12 cellular contexts compared by ENCODE assay signal in the genomic region with DNA sequence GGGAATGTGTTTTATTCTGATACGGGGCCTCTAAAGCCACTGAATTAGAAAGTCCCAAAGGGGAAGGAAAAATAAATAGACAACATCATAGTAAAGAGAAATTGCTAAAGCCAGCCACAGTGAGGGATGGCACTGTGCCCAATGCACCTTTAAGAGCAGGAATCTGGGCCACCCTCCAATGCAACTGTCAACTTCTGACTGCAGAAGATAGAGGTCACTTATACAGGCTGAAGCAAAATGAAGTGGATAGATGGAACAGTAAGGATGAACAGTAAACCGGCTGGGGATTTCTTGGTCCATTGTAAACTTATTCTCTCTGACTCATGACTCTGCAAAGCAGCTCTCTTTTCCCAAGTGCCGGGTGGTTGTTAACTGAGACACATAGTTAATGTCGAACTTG. TPM values are rescaled to one million over a fixed set of nuclear protein-coding genes. Genes with fewer than 3 reads are reported as not detected.
A peak's percentile ranks its signal among the peaks of the same experiment; 100 is the strongest.
DNase-seq lines count a peak whose midpoint lies in the region; FAIRE-seq and TF ChIP-seq lines count a peak whose summit lies in the region.
"Had no signal": no experiment of that assay in that cellular context is flagged by ENCODE, and none has a peak within 500 bp of the region (broad histone marks: within the 10 kb centered on the region; RNA-seq: fewer than 3 reads in every experiment).

No MANE protein-coding gene starts in this region.

- H3K9me3 ChIP-seq in uterus (no peaks in the 10 kb centered on the region), esophagus muscularis mucosa (no peaks in the 10 kb centered on the region)

- FAIRE-seq in GM12892 (lab: Jason Lieb, UNC): peak; percentile 82

- TF ChIP-seq POLR2A in GM12892 (IDR thresholded peaks at IDR 0.05; ENCODE audit: low read depth, low read length) (no peak), uterus (IDR thresholded peaks at IDR 0.05) (no peak), esophagus muscularis mucosa (IDR thresholded peaks at IDR 0.05; ENCODE audit: low read depth) (no peak)

- no peak for TF ChIP-seq EP300 in esophagus muscularis mucosa (IDR thresholded peaks at IDR 0.05)

- DNase-seq in GM12892 (ENCODE audit: insufficient read length) (no peak), NCI-H2107 treated with DMSO at 0.1 percent for 48 hours (lab: John Stamatoyannopoulos, UW; ENCODE audit: unreplicated experiment) (peak; percentile 34), cerebellar cortex (ENCODE audit: low spot score) (peak; percentile 80), myocyte (ENCODE audit: low read depth) (peak; percentile 48), uterus (no peak), mucosa of gallbladder (ENCODE audit: low spot score) (no peak), DMS53 treated with DMSO at 0.1 percent for 48 hours (lab: John Stamatoyannopoulos, UW; ENCODE audit: unreplicated experiment) (no peak), esophagus muscularis mucosa (ENCODE audit: extremely low spot score) (no peak)
- DNase-seq: activated CD8-positive, alpha-beta memory T cell treated with anti-CD3 and anti-CD28 coated beads, Interleukin-2, amount 50 U/mL, for 48 hours; head of caudate nucleus; NCI-H748 treated with DMSO at 0.1 percent for 48 hours; T-helper 2 cell had no signal

- intact Hi-C loops in uterus (cut with DNase I; ENCODE audit: low total_unique reads): no loop called here
- intact Hi-C loops in esophagus muscularis mucosa (cut with DNase I): no loop called here

- WGBS in esophagus muscularis mucosa: 25% methylated on average over 4 of the region's 4 CpGs

- H3K27ac ChIP-seq in uterus: no peak overlapping the region
- no peak overlapping the region for H3K27ac ChIP-seq in esophagus muscularis mucosa (replicated peaks in 1 of 4)

- H3K27me3 ChIP-seq in uterus (no peaks in the 10 kb centered on the region), esophagus muscularis mucosa (no peaks in the 10 kb centered on the region)

- no peaks in the 10 kb centered on the region for H3K36me3 ChIP-seq in uterus
- peaks cover 0 to 4% (median 2%) of the 10 kb centered on the region in 4 donors for H3K36me3 ChIP-seq in esophagus muscularis mucosa

- TF ChIP-seq CTCF in uterus (IDR thresholded peaks at IDR 0.05) (no peak), esophagus muscularis mucosa (IDR thresholded peaks at IDR 0.05) (no peak)

- H3K4me1 ChIP-seq in uterus (no peaks in the 10 kb centered on the region), esophagus muscularis mucosa (peaks cover 10 to 28% (median 21%) of the 10 kb centered on the region in 4 donors)

- no peak overlapping the region for H3K4me3 ChIP-seq in uterus
- H3K4me3 ChIP-seq in esophagus muscularis mucosa: no peak overlapping the region

RNA-seq across cellular contexts. Expression of gene KCNIP2, which starts 54.0 kb away (rescaled TPM):
- polyA plus RNA-seq in GM12892 (2012; ENCODE audit: missing spikeins): 12.2 TPM
- total RNA-seq in myocyte (0.45 and 0.83 TPM in 2 replicates), uterus (1 to 10 TPM in 2 of 4 donors, under 1 TPM in 1, not detected in 1; 0.29 to 8.6 (median 4.1) TPM), mucosa of gallbladder (2.5 TPM), esophagus muscularis mucosa (1 to 10 TPM in 1 of 4 donors, under 1 TPM in 3; 0.32 to 1.7 (median 0.54) TPM)
- 2.0 TPM for polyA plus RNA-seq in myocyte (2012)

Comparison
In these comparisons a context has a peak if more than half of its experiments do, and no peak if none do; other contexts are left out.
1. DNase-seq: peak in NCI-H2107 treated with DMSO at 0.1 percent for 48 hours (single experiment), cerebellar cortex (single experiment) and myocyte (single experiment); none in GM12892 (single experiment), uterus (0 of 2), mucosa of gallbladder (single experiment), DMS53 treated with DMSO at 0.1 percent for 48 hours (single experiment) and esophagus muscularis mucosa (single experiment).